ENCODE assay signal across 18 cellular contexts in the genomic region with DNA sequence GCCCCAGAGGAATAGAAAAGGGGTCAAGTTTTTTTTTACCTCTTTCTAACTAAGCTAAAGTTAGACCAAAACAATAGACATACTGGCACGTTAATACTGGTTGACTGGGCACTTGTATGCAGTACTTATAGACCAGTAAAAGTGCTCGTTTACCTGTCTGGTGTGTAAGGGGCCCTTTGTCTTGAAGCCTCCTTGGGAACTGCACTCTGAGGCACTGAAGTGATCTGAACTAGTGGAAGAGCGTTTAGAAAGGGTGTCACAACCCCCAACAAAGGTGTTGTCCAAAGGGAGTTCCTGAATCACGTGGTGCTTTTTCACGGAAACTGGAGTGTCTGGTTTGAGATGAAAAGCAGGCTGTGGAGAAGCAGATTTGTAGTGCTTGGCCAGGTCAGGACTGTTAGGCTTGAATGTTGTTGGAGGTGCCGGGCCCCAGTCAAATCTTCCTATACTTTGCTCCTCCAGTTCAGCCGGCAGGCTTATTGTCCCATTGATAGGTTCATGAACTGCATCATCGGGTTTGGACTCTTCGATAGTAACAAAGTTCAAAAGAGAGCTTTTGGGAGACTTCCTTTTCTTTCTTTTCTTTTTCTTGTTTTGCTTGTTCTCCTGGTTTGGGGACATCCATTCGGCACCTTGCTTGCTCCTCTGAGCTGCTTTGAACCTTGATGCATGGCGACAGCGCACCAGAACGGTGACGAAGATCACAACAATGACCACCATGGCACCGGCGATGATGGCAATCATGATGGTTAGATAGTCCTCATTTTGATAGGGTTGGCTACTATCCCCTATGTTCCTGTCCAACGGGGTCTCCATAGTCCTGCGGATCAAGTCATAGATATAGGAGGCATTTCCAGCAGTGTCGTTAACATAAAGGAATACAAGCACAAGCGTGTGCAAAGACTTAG. TPM values are rescaled to one million over a fixed set of nuclear protein-coding genes. Genes with fewer than 3 reads are reported as not detected.
DNase-seq lines count a peak whose midpoint lies in the region; TF ChIP-seq lines count a peak whose summit lies in the region.
"Had no signal": no experiment of that assay in that cellular context is flagged by ENCODE, and none has a peak within 500 bp of the region (broad histone marks: within the 10 kb centered on the region; RNA-seq: fewer than 3 reads in every experiment).

No MANE protein-coding gene starts in this region.

- TF ChIP-seq CTCF in BE2C (IDR thresholded peaks at IDR 0.05; ENCODE audit: low read depth, low read length) (no peak), OCI-LY7 (conservative IDR thresholded peaks at IDR 0.05; ENCODE audit: low read length) (no peak), glutamatergic neuron (IDR thresholded peaks at IDR 0.05; ENCODE audit: partially characterized antibody, unreplicated experiment) (no peak), GM20000 (IDR thresholded peaks at IDR 0.05; ENCODE audit: extremely low read depth, missing control alignments) (no peak)

- no TSS peak for BruUV-seq in OCI-LY7 (replicated peaks; lab: Mats Ljungman, UMichigan)

- CTCF ChIA-PET in OCI-LY7 (lab: Charles Lee; ENCODE audit: unreplicated experiment), result no interaction called here
- CTCF ChIA-PET in activated naive CD4-positive, alpha-beta T cell treated with anti-CD3 and anti-CD28 coated beads for 36 hours (lab: Charles Lee), result interaction anchor here (0.7 to 1.2 kb wide), 4 partner anchors 10 to 1699 kb away, joined by 3 to 6 read pairs (median 4); no protein-coding TSS in a partner anchor

- peak overlapping the region; percentile 26 for H3K27ac ChIP-seq in OCI-LY7 (ENCODE audit: low read depth, low read length, poor library complexity, severe bottlenecking)

- H3K36me3 Mint-ChIP-seq in glutamatergic neuron (ENCODE audit: unreplicated experiment), result peaks cover 4% of the 10 kb centered on the region
- H3K36me3 Mint-ChIP-seq in activated naive CD4-positive, alpha-beta T cell treated with anti-CD3 and anti-CD28 coated beads for 36 hours (ENCODE audit: low read depth), result no peaks in the 10 kb centered on the region

- H3K9me3 Mint-ChIP-seq in glutamatergic neuron (ENCODE audit: unreplicated experiment), result no peaks in the 10 kb centered on the region
- no peaks in the 10 kb centered on the region for H3K9me3 Mint-ChIP-seq in activated naive CD4-positive, alpha-beta T cell treated with anti-CD3 and anti-CD28 coated beads for 36 hours
- H3K9me3 Mint-ChIP-seq: activated T-helper 17 cell treated with anti-CD3 and anti-CD28 coated beads, Interleukin-2, amount 50 U/mL, for 72 hours had no signal

- intact Hi-C loops in OCI-LY7 (cut with micrococcal nuclease; ENCODE audit: unreplicated experiment), result loop anchor here (2.0 to 10.0 kb wide), 3 partner anchors 431 to 1301 kb away; no protein-coding TSS in a partner anchor
- intact Hi-C loops in activated naive CD4-positive, alpha-beta T cell treated with anti-CD3 and anti-CD28 coated beads for 36 hours (cut with micrococcal nuclease), result loop anchor here (2.0 to 10.0 kb wide), 2 partner anchors 151 to 733 kb away; no protein-coding TSS in a partner anchor

- peaks cover 26% of the 10 kb centered on the region for H3K4me1 Mint-ChIP-seq in glutamatergic neuron (ENCODE audit: low read depth, unreplicated experiment)
- H3K4me1 Mint-ChIP-seq in activated naive CD4-positive, alpha-beta T cell treated with anti-CD3 and anti-CD28 coated beads for 36 hours (ENCODE audit: low read depth), result peaks cover 9% of the 10 kb centered on the region
- H3K4me1 Mint-ChIP-seq: activated T-helper 17 cell treated with anti-CD3 and anti-CD28 coated beads, Interleukin-2, amount 50 U/mL, for 72 hours had no signal

- peaks cover 75% of the 10 kb centered on the region for H3K79me2 ChIP-seq in OCI-LY7 (ENCODE audit: insufficient read depth, low read depth, low read length)

- H3K4me1 ChIP-seq in BE2C, result no peaks in the 10 kb centered on the region; the same call in 1 of the 2 replicates
- peaks cover 53% of the 10 kb centered on the region for H3K4me1 ChIP-seq in OCI-LY7 (ENCODE audit: insufficient read depth, low read length, poor library complexity, severe bottlenecking)

- peak overlapping the region; percentile 30; the same call in 1 of the 2 replicates for H2AFZ ChIP-seq in OCI-LY7 (ENCODE audit: low read length)

- H3K4me2 ChIP-seq in OCI-LY7 (ENCODE audit: low read length), result peak overlapping the region; percentile 59

- no peaks in the 10 kb centered on the region for H3K27me3 Mint-ChIP-seq in glutamatergic neuron (ENCODE audit: unreplicated experiment)
- H3K27me3 Mint-ChIP-seq in activated naive CD4-positive, alpha-beta T cell treated with anti-CD3 and anti-CD28 coated beads for 36 hours (ENCODE audit: low read depth), result peaks cover 24% of the 10 kb centered on the region

- peak overlapping the region; percentile 79 for H3K4me3 Mint-ChIP-seq in glutamatergic neuron (ENCODE audit: unreplicated experiment)
- no peak overlapping the region for H3K4me3 Mint-ChIP-seq in activated naive CD4-positive, alpha-beta T cell treated with anti-CD3 and anti-CD28 coated beads for 36 hours
- H3K4me3 Mint-ChIP-seq: activated T-helper 17 cell treated with anti-CD3 and anti-CD28 coated beads, Interleukin-2, amount 50 U/mL, for 72 hours had no signal

- H3K9me3 ChIP-seq in BE2C (no peaks in the 10 kb centered on the region), OCI-LY7 (ENCODE audit: low read length) (no peaks in the 10 kb centered on the region)
- H3K9me3 ChIP-seq: mucosa of descending colon, stomach had no signal

- no peaks in the 10 kb centered on the region; the same call in 1 of the 2 replicates for H4K20me1 ChIP-seq in OCI-LY7 (ENCODE audit: insufficient read depth, low read length)

- DNase-seq in BE2C (no peak), OCI-LY7 (ENCODE audit: low spot score) (no peak), glutamatergic neuron (no peak), pons (ENCODE audit: low spot score) (peak; percentile 53), iPS-NIHi11 (ENCODE audit: low spot score) (no peak), GM20000 (ENCODE audit: low spot score) (no peak), Kasumi-1 (lab: John Stamatoyannopoulos, UW) (no peak)
- DNase-seq in activated naive CD4-positive, alpha-beta T cell treated with anti-CD3 and anti-CD28 coated beads for 36 hours, result no peak
- DNase-seq: central memory CD4-positive, alpha-beta T cell; HCEC 1CT; kidney glomerular epithelial cell; mucosa of descending colon; NCI-H2029 treated with DMSO at 0.1 percent for 48 hours; NCI-H526; PC-3; stimulated activated CD4-positive, alpha-beta T cell treated with anti-CD3 and anti-CD28 coated beads, Interleukin-2, amount 100 ng/mL, for 24 hours; stomach had no signal

- H3K4me3 ChIP-seq in BE2C (ENCODE audit: low read depth, low read length), result peak overlapping the region; percentile 96
- peak overlapping the region; percentile 62 for H3K4me3 ChIP-seq in OCI-LY7 (ENCODE audit: low read depth, low read length, poor library complexity, severe bottlenecking)
- H3K4me3 ChIP-seq: mucosa of descending colon had no signal

- POLR2A ChIA-PET in OCI-LY7 (lab: Charles Lee), result interaction anchor here (0.6 to 1.9 kb wide), 7 partner anchors 9 to 1091 kb away, joined by 3 to 8 read pairs (median 3); no protein-coding TSS in a partner anchor

- H3K36me3 ChIP-seq in BE2C (peaks cover 18% of the 10 kb centered on the region), OCI-LY7 (ENCODE audit: insufficient read depth, low read length) (peaks cover 5% of the 10 kb centered on the region; the same call in 1 of the 2 replicates)

- no peaks in the 10 kb centered on the region for H3K27me3 ChIP-seq in BE2C

- no peak overlapping the region for H3K27ac Mint-ChIP-seq in glutamatergic neuron (ENCODE audit: unreplicated experiment)
- H3K27ac Mint-ChIP-seq in activated naive CD4-positive, alpha-beta T cell treated with anti-CD3 and anti-CD28 coated beads for 36 hours, result no peak overlapping the region
- H3K27ac Mint-ChIP-seq: activated T-helper 17 cell treated with anti-CD3 and anti-CD28 coated beads, Interleukin-2, amount 50 U/mL, for 72 hours had no signal

- no peaks in the 10 kb centered on the region for H3K9me2 ChIP-seq in OCI-LY7 (ENCODE audit: insufficient read depth, low read length)

RNA-seq across cellular contexts. Expression of a gene that starts 4.6 kb away (rescaled TPM):
- 14.7 TPM for polyA plus RNA-seq in BE2C (2012; ENCODE audit: insufficient read depth, insufficient read length, low read depth)
- 19.8 and 20.1 TPM in 2 replicates for total RNA-seq in OCI-LY7 (2014; rRNA removed; shearing (Covaris generic))
- 26.0 and 31.6 TPM in 2 replicates for total RNA-seq in OCI-LY7 (2022)
- total RNA-seq in glutamatergic neuron (ENCODE audit: unreplicated experiment), result 43.3 TPM
- under 1 TPM; 0.10 to 0.15 TPM for total RNA-seq in activated naive CD4-positive, alpha-beta T cell treated with anti-CD3 and anti-CD28 coated beads for 36 hours

Comparison
In these comparisons a context has a peak if more than half of its experiments do, and no peak if none do; other contexts are left out.
1. RNA of a gene that starts 4.6 kb away (total RNA-seq): 43.3 TPM in glutamatergic neuron (single experiment) and 19.8 to 31.6 TPM in OCI-LY7; 0.10 to 0.15 TPM in activated naive CD4-positive, alpha-beta T cell treated with anti-CD3 and anti-CD28 coated beads for 36 hours; every median in the first group is over 10 times any median in the second.